In the genomic region with DNA sequence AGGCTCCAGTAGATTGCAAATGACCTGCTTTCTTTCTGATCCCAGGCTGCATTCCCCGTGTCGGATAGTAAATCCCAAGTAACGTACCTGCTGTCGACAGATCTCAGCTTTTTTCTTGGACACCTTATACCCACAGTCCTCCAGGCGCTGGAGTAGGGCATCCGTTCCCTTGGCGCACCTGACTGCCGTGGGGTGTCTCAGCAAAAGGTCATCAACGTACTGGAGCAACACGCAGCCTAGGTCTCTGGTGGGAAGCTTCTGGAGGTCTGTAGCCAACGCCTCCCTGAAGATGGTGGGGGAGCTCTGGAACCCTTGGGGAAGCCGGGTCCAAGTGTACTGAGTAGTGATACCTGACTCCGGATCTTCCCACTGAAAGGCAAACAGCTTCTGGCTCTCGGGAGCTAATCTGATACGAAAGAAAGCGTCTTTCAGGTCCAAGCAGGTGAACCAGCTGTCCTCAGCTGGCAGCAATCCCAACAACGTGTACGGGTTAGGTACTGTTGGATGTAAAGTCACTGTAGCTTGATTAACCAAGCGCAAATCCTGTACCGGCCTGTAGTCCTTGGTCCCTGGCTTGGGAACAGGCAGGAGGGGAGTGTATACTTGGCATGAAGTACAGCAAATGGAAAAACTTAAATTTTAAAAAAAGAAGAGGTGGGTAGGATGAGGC, we compare ENCODE assay signal across 1 cellular context.
TF ChIP-seq lines count a peak whose summit lies in the region.

No MANE protein-coding gene starts in this region.

TF ChIP-seq in HepG2, 621 proteins besides CTCF, POLR2A, EP300 and RAD21 (continued from another document):
- TF ChIP-seq, protein P1, sequence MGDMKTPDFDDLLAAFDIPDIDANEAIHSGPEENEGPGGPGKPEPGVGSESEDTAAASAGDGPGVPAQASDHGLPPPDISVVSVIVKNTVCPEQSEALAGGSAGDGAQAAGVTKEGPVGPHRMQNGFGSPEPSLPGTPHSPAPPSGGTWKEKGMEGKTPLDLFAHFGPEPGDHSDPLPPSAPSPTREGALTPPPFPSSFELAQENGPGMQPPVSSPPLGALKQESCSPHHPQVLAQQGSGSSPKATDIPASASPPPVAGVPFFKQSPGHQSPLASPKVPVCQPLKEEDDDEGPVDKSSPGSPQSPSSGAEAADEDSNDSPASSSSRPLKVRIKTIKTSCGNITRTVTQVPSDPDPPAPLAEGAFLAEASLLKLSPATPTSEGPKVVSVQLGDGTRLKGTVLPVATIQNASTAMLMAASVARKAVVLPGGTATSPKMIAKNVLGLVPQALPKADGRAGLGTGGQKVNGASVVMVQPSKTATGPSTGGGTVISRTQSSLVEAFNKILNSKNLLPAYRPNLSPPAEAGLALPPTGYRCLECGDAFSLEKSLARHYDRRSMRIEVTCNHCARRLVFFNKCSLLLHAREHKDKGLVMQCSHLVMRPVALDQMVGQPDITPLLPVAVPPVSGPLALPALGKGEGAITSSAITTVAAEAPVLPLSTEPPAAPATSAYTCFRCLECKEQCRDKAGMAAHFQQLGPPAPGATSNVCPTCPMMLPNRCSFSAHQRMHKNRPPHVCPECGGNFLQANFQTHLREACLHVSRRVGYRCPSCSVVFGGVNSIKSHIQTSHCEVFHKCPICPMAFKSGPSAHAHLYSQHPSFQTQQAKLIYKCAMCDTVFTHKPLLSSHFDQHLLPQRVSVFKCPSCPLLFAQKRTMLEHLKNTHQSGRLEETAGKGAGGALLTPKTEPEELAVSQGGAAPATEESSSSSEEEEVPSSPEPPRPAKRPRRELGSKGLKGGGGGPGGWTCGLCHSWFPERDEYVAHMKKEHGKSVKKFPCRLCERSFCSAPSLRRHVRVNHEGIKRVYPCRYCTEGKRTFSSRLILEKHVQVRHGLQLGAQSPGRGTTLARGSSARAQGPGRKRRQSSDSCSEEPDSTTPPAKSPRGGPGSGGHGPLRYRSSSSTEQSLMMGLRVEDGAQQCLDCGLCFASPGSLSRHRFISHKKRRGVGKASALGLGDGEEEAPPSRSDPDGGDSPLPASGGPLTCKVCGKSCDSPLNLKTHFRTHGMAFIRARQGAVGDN (CRISPR knock-in tag; IDR thresholded peaks at IDR 0.05), result peak; percentile 42; the same call in 1 of the 2 replicates
- peak; percentile 45 for TF ChIP-seq PRPF4 (IDR thresholded peaks at IDR 0.05; ENCODE audit: low read depth, low read length, poor library complexity, severe bottlenecking)
